ENCODE assay signal across 8 cellular contexts in genomic region chr7:134985894-134986362, GRCh38. TPM values are rescaled to one million over a fixed set of nuclear protein-coding genes. Genes with fewer than 3 reads are reported as not detected.
DNase-seq lines count a peak whose midpoint lies in the region; ATAC-seq and TF ChIP-seq lines count a peak whose summit lies in the region.

No MANE protein-coding gene starts in this region.

- peaks cover 8% of the 10 kb centered on the region for H3K36me3 Mint-ChIP-seq in natural killer cell treated with Interleukin-12 subunit alpha and Interleukin-12 subunit beta and Interleukin-15 and Interleukin-18, amount 100 ng/mL, for 72 hours

- peak overlapping the region; percentile 93 for H3K27ac ChIP-seq in 22Rv1

- H3K4me3 Mint-ChIP-seq in natural killer cell treated with Interleukin-12 subunit alpha and Interleukin-12 subunit beta and Interleukin-15 and Interleukin-18, amount 100 ng/mL, for 72 hours = peak overlapping the region; percentile 95

- DNase-seq in cardiac fibroblast (ENCODE audit: low read depth in 2 of 2) (no peak), NCI-H748 treated with DMSO at 0.1 percent for 48 hours (lab: John Stamatoyannopoulos, UW) (no peak), LoVo (ENCODE audit: low spot score) (no peak), COR-L47 (lab: John Stamatoyannopoulos, UW) (no peak)
- no peak for DNase-seq in natural killer cell treated with Interleukin-12 subunit alpha and Interleukin-12 subunit beta and Interleukin-15 and Interleukin-18, amount 100 ng/mL, for 72 hours (ENCODE audit: low spot score)

- H3K9me3 Mint-ChIP-seq in natural killer cell treated with Interleukin-12 subunit alpha and Interleukin-12 subunit beta and Interleukin-15 and Interleukin-18, amount 100 ng/mL, for 72 hours = no peaks in the 10 kb centered on the region

- TF ChIP-seq CTCF in 22Rv1 (IDR thresholded peaks at IDR 0.05) = no peak
- TF ChIP-seq CTCF in cardiac fibroblast (IDR thresholded peaks at IDR 0.05; ENCODE audit: low read depth, low read length) = peak; percentile 21

- H3K27me3 Mint-ChIP-seq in natural killer cell treated with Interleukin-12 subunit alpha and Interleukin-12 subunit beta and Interleukin-15 and Interleukin-18, amount 100 ng/mL, for 72 hours = no peaks in the 10 kb centered on the region

- ATAC-seq in GM19324 (IDR thresholded peaks at IDR 0.05; ENCODE audit: low FRiP score, unreplicated experiment) (peak; percentile 35), HG03457 (IDR thresholded peaks at IDR 0.05; ENCODE audit: unreplicated experiment) (peak; percentile 27)
- no peak for ATAC-seq in natural killer cell treated with Interleukin-12 subunit alpha and Interleukin-12 subunit beta and Interleukin-15 and Interleukin-18, amount 100 ng/mL, for 72 hours

- peak overlapping the region; percentile 83 to 87 for H3K4me3 ChIP-seq in cardiac fibroblast (replicated peaks in 1 of 2; ENCODE audit: low read depth in 2 of 2, low read length in 2 of 2)

- H3K27ac Mint-ChIP-seq in natural killer cell treated with Interleukin-12 subunit alpha and Interleukin-12 subunit beta and Interleukin-15 and Interleukin-18, amount 100 ng/mL, for 72 hours = peak overlapping the region; percentile 93 to 97

- H3K4me1 Mint-ChIP-seq in natural killer cell treated with Interleukin-12 subunit alpha and Interleukin-12 subunit beta and Interleukin-15 and Interleukin-18, amount 100 ng/mL, for 72 hours (ENCODE audit: low read depth in 2 of 2) = peaks cover 10 to 18% of the 10 kb centered on the region in 2 donors

RNA-seq across cellular contexts. Expression of gene AGBL3, which starts 0.4 kb away (rescaled TPM):
- 1 to 10 TPM; 2.2 to 2.8 TPM for total RNA-seq in natural killer cell treated with Interleukin-12 subunit alpha and Interleukin-12 subunit beta and Interleukin-15 and Interleukin-18, amount 100 ng/mL, for 72 hours

Comparison
In these comparisons a context has a peak if more than half of its experiments do, and no peak if none do; other contexts are left out.
1. ATAC-seq: peak in GM19324 (single experiment) and HG03457 (single experiment); none in natural killer cell treated with Interleukin-12 subunit alpha and Interleukin-12 subunit beta and Interleukin-15 and Interleukin-18, amount 100 ng/mL, for 72 hours (0 of 2).